In genomic region chr15:67862771-67863441, GRCh38 we compare ENCODE assay signal across 1 cellular context.
TF ChIP-seq lines count a peak whose summit lies in the region.

No MANE protein-coding gene starts in this region.

TF ChIP-seq in GM12878, 131 proteins besides CTCF, POLR2A, EP300 and RAD21 (continued from another document):
- TF ChIP-seq TCF12 (IDR thresholded peaks at IDR 0.05; ENCODE audit: low read depth, low read length): 0 out of 2 replicates have a peak, but pooled peaks have one; percentile 29
- TF ChIP-seq NFXL1 (IDR thresholded peaks at IDR 0.05; ENCODE audit: borderline replicate concordance): no peak
- TF ChIP-seq NFYA (IDR thresholded peaks at IDR 0.05; ENCODE audit: borderline replicate concordance, low read depth, low read length): no peak
- TF ChIP-seq RELA (IDR thresholded peaks at IDR 0.05; ENCODE audit: borderline replicate concordance, partially characterized antibody): no peak
- TF ChIP-seq EZH2 (IDR thresholded peaks at IDR 0.05; ENCODE audit: borderline replicate concordance, control insufficient read depth, low read depth, low read length): no peak
- TF ChIP-seq ZNF24 (IDR thresholded peaks at IDR 0.05): no peak
- peak; percentile 78 for TF ChIP-seq IKZF1 (conservative IDR thresholded peaks at IDR 0.05)
- peak; percentile 79 for TF ChIP-seq NFIC (IDR thresholded peaks at IDR 0.05; ENCODE audit: low read depth, low read length)
- TF ChIP-seq ZBTB4 (CRISPR knock-in tag; IDR thresholded peaks at IDR 0.05): no peak
- TF ChIP-seq YY1 (IDR thresholded peaks at IDR 0.05; ENCODE audit: low read depth, low read length): peak; percentile 74
- TF ChIP-seq ZBTB40 (IDR thresholded peaks at IDR 0.05; ENCODE audit: borderline replicate concordance): peak; percentile 54; the same call in 1 of the 2 replicates
- TF ChIP-seq TAF1 (IDR thresholded peaks at IDR 0.05; ENCODE audit: borderline replicate concordance, low read depth, low read length): 0 out of 2 replicates have a peak, but pooled peaks have one; percentile 31
- TF ChIP-seq RAD51 (IDR thresholded peaks at IDR 0.05): no peak
- TF ChIP-seq IKZF2 (IDR thresholded peaks at IDR 0.05): peak; percentile 84 to 88
- 0 out of 2 replicates have a peak, but pooled peaks have one; percentile 64 for TF ChIP-seq ZBED1 (IDR thresholded peaks at IDR 0.05; ENCODE audit: borderline replicate concordance)
- peak; percentile 87 for TF ChIP-seq MTA3 (IDR thresholded peaks at IDR 0.05; ENCODE audit: borderline replicate concordance, low read length)
- no peak for TF ChIP-seq HSF1 (IDR thresholded peaks at IDR 0.05; ENCODE audit: low read depth, low read length)
- TF ChIP-seq MYB (IDR thresholded peaks at IDR 0.05; ENCODE audit: borderline replicate concordance, low read depth, low read length): no peak
- no peak for TF ChIP-seq EGR1 (IDR thresholded peaks at IDR 0.05; ENCODE audit: borderline replicate concordance in 1 of 2, low read depth in 2 of 2, low read length in 2 of 2)
- TF ChIP-seq STAT3 (IDR thresholded peaks at IDR 0.05; ENCODE audit: low read depth, low read length): 0 out of 2 replicates have a peak, but pooled peaks have one; percentile 53
- TF ChIP-seq JUNB (IDR thresholded peaks at IDR 0.05): peak; percentile 76
- peak; percentile 77 for TF ChIP-seq NBN (IDR thresholded peaks at IDR 0.05)
